ENCODE assay signal across 1 cellular context in genomic region chr1:116921301-116921885, GRCh38.
A peak's percentile ranks its signal among the peaks of the same experiment; 100 is the strongest.
TF ChIP-seq lines count a peak whose summit lies in the region.

No MANE protein-coding gene starts in this region.

TF ChIP-seq in HepG2, 621 proteins besides CTCF, POLR2A, EP300 and RAD21 (continued from another document):
- TF ChIP-seq GABPA (IDR thresholded peaks at IDR 0.05; ENCODE audit: low read depth, low read length) (no peak), GABPA (CRISPR knock-in tag; IDR thresholded peaks at IDR 0.05; ENCODE audit: low read depth) (peak; percentile 58; the same call in 1 of the 2 replicates), ZNF280B (CRISPR knock-in tag; IDR thresholded peaks at IDR 0.05; ENCODE audit: borderline replicate concordance) (no peak), NR2F6 (IDR thresholded peaks at IDR 0.05) (no peak), NR2F6 (CRISPR knock-in tag; IDR thresholded peaks at IDR 0.05) (0 out of 2 replicates have a peak, but pooled peaks have one; percentile 20), POGZ (CRISPR knock-in tag; IDR thresholded peaks at IDR 0.05) (peak; percentile 47; the same call in 1 of the 2 replicates), GATAD2A (CRISPR knock-in tag; IDR thresholded peaks at IDR 0.05) (peak; percentile 72; the same call in 1 of the 2 replicates), AHDC1 (CRISPR knock-in tag; IDR thresholded peaks at IDR 0.05; ENCODE audit: borderline replicate concordance) (peak; percentile 47; the same call in 1 of the 2 replicates), CEBPG (CRISPR knock-in tag; IDR thresholded peaks at IDR 0.05) (peak; percentile 84), CHD4 (IDR thresholded peaks at IDR 0.05; ENCODE audit: borderline replicate concordance, low read length) (0 out of 2 replicates have a peak, but pooled peaks have one; percentile 48), PPARG (CRISPR knock-in tag; conservative IDR thresholded peaks at IDR 0.05) (0 out of 2 replicates have a peak, but pooled peaks have one; percentile 15), RARA (CRISPR knock-in tag; IDR thresholded peaks at IDR 0.05) (0 out of 2 replicates have a peak, but pooled peaks have one; percentile 12), RXRB (CRISPR knock-in tag; IDR thresholded peaks at IDR 0.05; ENCODE audit: borderline replicate concordance) (peak; percentile 51; the same call in 1 of the 2 replicates)
